Comparison of ENCODE assay signal across 23 cellular contexts in the genomic region with DNA sequence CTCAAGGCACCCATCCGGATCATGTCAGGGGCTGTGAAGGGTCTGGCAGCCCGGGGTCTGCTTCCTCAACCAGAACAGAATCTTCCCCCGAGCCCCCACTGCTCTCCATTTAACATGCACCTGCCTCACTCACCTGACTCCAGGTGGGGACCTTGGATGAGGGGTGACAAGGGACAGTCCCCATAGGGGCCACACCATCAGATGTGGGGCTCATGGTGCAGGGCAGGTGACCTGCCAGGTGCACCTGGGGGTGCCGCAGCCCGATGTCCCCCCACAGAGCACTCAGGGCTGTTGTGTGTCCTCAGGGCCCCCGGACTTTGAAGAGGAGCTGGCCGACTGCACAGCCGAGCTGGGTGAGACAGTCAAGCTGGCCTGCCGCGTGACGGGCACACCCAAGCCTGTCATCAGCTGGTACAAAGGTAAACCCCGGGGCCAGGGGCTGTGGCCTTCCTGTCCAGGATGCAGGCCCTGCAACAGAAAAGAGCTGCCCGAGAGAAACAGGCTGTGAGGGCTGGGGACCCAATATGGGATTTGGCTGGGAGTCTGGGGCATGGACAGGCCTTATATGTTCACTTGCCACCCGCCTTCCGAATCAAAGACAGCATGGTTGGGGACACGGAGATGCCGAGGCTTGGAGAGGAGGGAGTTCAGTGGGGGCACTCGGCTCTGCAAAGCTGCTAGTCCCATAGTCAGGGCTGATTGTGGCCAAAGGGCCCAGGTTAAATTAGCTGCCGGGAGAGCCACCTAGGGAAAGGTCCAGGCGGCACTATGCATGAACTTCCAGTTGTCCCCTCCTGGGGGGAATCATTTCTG.
DNase-seq lines count a peak whose midpoint lies in the region; ATAC-seq and TF ChIP-seq lines count a peak whose summit lies in the region.
"Had no signal": no experiment of that assay in that cellular context is flagged by ENCODE, and none has a peak within 500 bp of the region (broad histone marks: within the 10 kb centered on the region; RNA-seq: fewer than 3 reads in every experiment).

No MANE protein-coding gene starts in this region.

- no peaks in the 10 kb centered on the region for H3K9me3 ChIP-seq in body of pancreas
- no peaks in the 10 kb centered on the region for H3K9me3 ChIP-seq in tibial artery
- H3K9me3 ChIP-seq: SJCRH30, vagina had no signal

- TF ChIP-seq POLR2A in body of pancreas (IDR thresholded peaks at IDR 0.05), result no peak

- H3K4me1 Mint-ChIP-seq in activated naive CD8-positive, alpha-beta T cell treated with anti-CD3 and anti-CD28 coated beads, Interleukin-2, amount 10 ng/mL, durations not matched to agents 7 days and 5 days, result peaks cover 9% of the 10 kb centered on the region
- H3K4me1 Mint-ChIP-seq in activated naive CD8-positive, alpha-beta T cell treated with anti-CD3 and anti-CD28 coated beads for 36 hours, result no peaks in the 10 kb centered on the region
- no peaks in the 10 kb centered on the region for H3K4me1 Mint-ChIP-seq in natural killer cell

- intact Hi-C loops in body of pancreas (cut with DNase I), result no loop called here
- intact Hi-C loops in natural killer cell (cut with micrococcal nuclease), result no loop called here
- intact Hi-C loops in tibial artery (cut with DNase I; ENCODE audit: low total_unique reads), result no loop called here

- H3K27ac Mint-ChIP-seq in activated naive CD8-positive, alpha-beta T cell treated with anti-CD3 and anti-CD28 coated beads, Interleukin-2, amount 10 ng/mL, durations not matched to agents 7 days and 5 days, result no peak overlapping the region
- no peak overlapping the region for H3K27ac Mint-ChIP-seq in activated naive CD8-positive, alpha-beta T cell treated with anti-CD3 and anti-CD28 coated beads for 36 hours
- no peak overlapping the region for H3K27ac Mint-ChIP-seq in natural killer cell
- H3K27ac Mint-ChIP-seq: activated CD8-positive, alpha-beta T cell treated with anti-CD3 and anti-CD28 coated beads for 36 hours; T-helper 1 cell treated with Interleukin-12 subunit alpha and Interleukin-12 subunit beta and Interleukin-4 antibody, amounts not matched to agents 30 μg/mL and 1 μg/mL, for 36 hours had no signal

- no peak overlapping the region for H3K4me3 Mint-ChIP-seq in activated naive CD8-positive, alpha-beta T cell treated with anti-CD3 and anti-CD28 coated beads, Interleukin-2, amount 10 ng/mL, durations not matched to agents 7 days and 5 days
- H3K4me3 Mint-ChIP-seq in activated naive CD8-positive, alpha-beta T cell treated with anti-CD3 and anti-CD28 coated beads for 36 hours, result no peak overlapping the region
- H3K4me3 Mint-ChIP-seq in natural killer cell, result no peak overlapping the region
- H3K4me3 Mint-ChIP-seq: activated CD8-positive, alpha-beta T cell treated with anti-CD3 and anti-CD28 coated beads for 36 hours; CD4-positive, CD25-positive, alpha-beta regulatory T cell; T-helper 1 cell treated with Interleukin-12 subunit alpha and Interleukin-12 subunit beta and Interleukin-4 antibody, amounts not matched to agents 30 μg/mL and 1 μg/mL, for 36 hours had no signal

- H3K27ac ChIP-seq in body of pancreas (no peak overlapping the region), tibial artery (no peak overlapping the region)
- H3K27ac ChIP-seq: HL-60, SJCRH30, vagina, VCaP had no signal

- no peak for TF ChIP-seq CTCF in body of pancreas (IDR thresholded peaks at IDR 0.05)
- no peak for TF ChIP-seq CTCF in natural killer cell (IDR thresholded peaks at IDR 0.05)
- no peak for TF ChIP-seq CTCF in tibial artery (IDR thresholded peaks at IDR 0.05)

- DNase-seq in activated naive CD8-positive, alpha-beta T cell treated with anti-CD3 and anti-CD28 coated beads, Interleukin-2, amount 10 ng/mL, durations not matched to agents 7 days and 5 days, result peak; percentile 23
- DNase-seq in activated naive CD8-positive, alpha-beta T cell treated with anti-CD3 and anti-CD28 coated beads for 36 hours, result no peak
- DNase-seq in body of pancreas, result peak in 3 of 4 donors; percentile 3 to 6 (median 4)
- DNase-seq in natural killer cell, result peak; percentile 9
- DNase-seq in tibial artery, result peak; percentile 7 to 53
- DNase-seq in D341Med (ENCODE audit: low spot score), result no peak
- DNase-seq in activated gamma-delta T cell (lab: John Stamatoyannopoulos, UW), result no peak
- DNase-seq: activated CD8-positive, alpha-beta T cell treated with anti-CD3 and anti-CD28 coated beads for 36 hours; amygdala; CD4-positive, CD25-positive, alpha-beta regulatory T cell; central memory CD4-positive, alpha-beta T cell; DMS79; HCEC 1CT; IMR-90; NCI-H748 treated with DMSO at 0.1 percent for 48 hours; stimulated activated CD8-positive, alpha-beta memory T cell treated with anti-CD3 and anti-CD28 coated beads, Interleukin-4, amount 100 ng/mL, for 48 hours had no signal

- no peak for ATAC-seq in activated naive CD8-positive, alpha-beta T cell treated with anti-CD3 and anti-CD28 coated beads, Interleukin-2, amount 10 ng/mL, durations not matched to agents 7 days and 5 days (ENCODE audit: low read depth)
- no peak for ATAC-seq in body of pancreas
- no peak for ATAC-seq in natural killer cell
- ATAC-seq in GM19397 (IDR thresholded peaks at IDR 0.05; ENCODE audit: unreplicated experiment), result no peak
- ATAC-seq: activated CD8-positive, alpha-beta T cell treated with anti-CD3 and anti-CD28 coated beads for 36 hours had no signal

- H3K4me1 ChIP-seq in body of pancreas (no peaks in the 10 kb centered on the region), tibial artery (no peaks in the 10 kb centered on the region)
- H3K4me1 ChIP-seq: vagina had no signal

- H3K27me3 Mint-ChIP-seq in activated naive CD8-positive, alpha-beta T cell treated with anti-CD3 and anti-CD28 coated beads, Interleukin-2, amount 10 ng/mL, durations not matched to agents 7 days and 5 days, result no peaks in the 10 kb centered on the region
- H3K27me3 Mint-ChIP-seq in activated naive CD8-positive, alpha-beta T cell treated with anti-CD3 and anti-CD28 coated beads for 36 hours, result no peaks in the 10 kb centered on the region
- no peaks in the 10 kb centered on the region for H3K27me3 Mint-ChIP-seq in natural killer cell (ENCODE audit: low read depth in 2 of 2)
- H3K27me3 Mint-ChIP-seq: activated CD8-positive, alpha-beta T cell treated with anti-CD3 and anti-CD28 coated beads for 36 hours; CD4-positive, CD25-positive, alpha-beta regulatory T cell had no signal

- peaks cover 8% of the 10 kb centered on the region for H3K9me3 Mint-ChIP-seq in activated naive CD8-positive, alpha-beta T cell treated with anti-CD3 and anti-CD28 coated beads, Interleukin-2, amount 10 ng/mL, durations not matched to agents 7 days and 5 days
- H3K9me3 Mint-ChIP-seq in activated naive CD8-positive, alpha-beta T cell treated with anti-CD3 and anti-CD28 coated beads for 36 hours, result peaks cover 1% of the 10 kb centered on the region
- H3K9me3 Mint-ChIP-seq in natural killer cell, result no peaks in the 10 kb centered on the region

- H3K27me3 ChIP-seq in body of pancreas (no peaks in the 10 kb centered on the region), tibial artery (no peaks in the 10 kb centered on the region)
- H3K27me3 ChIP-seq: SJCRH30, vagina had no signal

- 82 to 87% methylated on average over 15 to 16 of the region's 20 CpGs for WGBS in body of pancreas, 2 donors

- peaks cover 3% of the 10 kb centered on the region for H3K36me3 Mint-ChIP-seq in activated naive CD8-positive, alpha-beta T cell treated with anti-CD3 and anti-CD28 coated beads, Interleukin-2, amount 10 ng/mL, durations not matched to agents 7 days and 5 days
- H3K36me3 Mint-ChIP-seq in activated naive CD8-positive, alpha-beta T cell treated with anti-CD3 and anti-CD28 coated beads for 36 hours, result peaks cover 13% of the 10 kb centered on the region
- no peaks in the 10 kb centered on the region for H3K36me3 Mint-ChIP-seq in natural killer cell

- H3K36me3 ChIP-seq in body of pancreas (replicated peaks in 1 of 2; ENCODE audit: insufficient read depth in 1 of 2, low read depth in 2 of 2), result no peaks in the 10 kb centered on the region
- peaks cover 0 to 61% (median 0%) of the 10 kb centered on the region in 3 donors for H3K36me3 ChIP-seq in tibial artery
- H3K36me3 ChIP-seq: SJCRH30 had no signal

- no peak overlapping the region for H3K4me3 ChIP-seq in body of pancreas
- no peak overlapping the region for H3K4me3 ChIP-seq in tibial artery
- H3K4me3 ChIP-seq: lung, SJCRH30, vagina had no signal

- POLR2A ChIA-PET in activated naive CD8-positive, alpha-beta T cell treated with anti-CD3 and anti-CD28 coated beads, Interleukin-2, amount 10 ng/mL, durations not matched to agents 7 days and 5 days (lab: Charles Lee), result no interaction called here

Comparison
In these comparisons a context has a peak if more than half of its experiments do, and no peak if none do; other contexts are left out.
1. DNase-seq: peak in activated naive CD8-positive, alpha-beta T cell treated with anti-CD3 and anti-CD28 coated beads, Interleukin-2, amount 10 ng/mL, durations not matched to agents 7 days and 5 days (single experiment), body of pancreas (3 of 4), natural killer cell (single experiment) and tibial artery (2 of 2); none in activated naive CD8-positive, alpha-beta T cell treated with anti-CD3 and anti-CD28 coated beads for 36 hours (single experiment), D341Med (single experiment) and activated gamma-delta T cell (single experiment).